ENCODE assay signal across 1 cellular context in genomic region chr19:5345895-5346386, GRCh38.
A peak's percentile ranks its signal among the peaks of the same experiment; 100 is the strongest.
TF ChIP-seq lines count a peak whose summit lies in the region.

No MANE protein-coding gene starts in this region.

TF ChIP-seq in HepG2, 621 proteins besides CTCF, POLR2A, EP300 and RAD21 (continued from another document and continues in another):
- peak; percentile 18; the same call in 1 of the 2 replicates for TF ChIP-seq TFDP1 (CRISPR knock-in tag; IDR thresholded peaks at IDR 0.05; ENCODE audit: borderline replicate concordance)
- TF ChIP-seq ZNF354B (CRISPR knock-in tag; IDR thresholded peaks at IDR 0.05) = no peak
- no peak for TF ChIP-seq ZNF460 (CRISPR knock-in tag; IDR thresholded peaks at IDR 0.05; ENCODE audit: borderline replicate concordance)
- no peak for TF ChIP-seq ZNF766 (CRISPR knock-in tag; IDR thresholded peaks at IDR 0.05; ENCODE audit: borderline replicate concordance)
- TF ChIP-seq PHF20 (CRISPR knock-in tag; IDR thresholded peaks at IDR 0.05) = no peak
- 0 out of 2 replicates have a peak, but pooled peaks have one; percentile 3 for TF ChIP-seq BHLHE40 (IDR thresholded peaks at IDR 0.05; ENCODE audit: low read length)
- no peak for TF ChIP-seq ZBTB38 (CRISPR knock-in tag; IDR thresholded peaks at IDR 0.05)
- TF ChIP-seq RBM39 (IDR thresholded peaks at IDR 0.05; ENCODE audit: low read depth, low read length, poor library complexity, severe bottlenecking) = no peak
- TF ChIP-seq, protein P1, sequence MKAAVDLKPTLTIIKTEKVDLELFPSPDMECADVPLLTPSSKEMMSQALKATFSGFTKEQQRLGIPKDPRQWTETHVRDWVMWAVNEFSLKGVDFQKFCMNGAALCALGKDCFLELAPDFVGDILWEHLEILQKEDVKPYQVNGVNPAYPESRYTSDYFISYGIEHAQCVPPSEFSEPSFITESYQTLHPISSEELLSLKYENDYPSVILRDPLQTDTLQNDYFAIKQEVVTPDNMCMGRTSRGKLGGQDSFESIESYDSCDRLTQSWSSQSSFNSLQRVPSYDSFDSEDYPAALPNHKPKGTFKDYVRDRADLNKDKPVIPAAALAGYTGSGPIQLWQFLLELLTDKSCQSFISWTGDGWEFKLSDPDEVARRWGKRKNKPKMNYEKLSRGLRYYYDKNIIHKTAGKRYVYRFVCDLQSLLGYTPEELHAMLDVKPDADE (CRISPR knock-in tag; IDR thresholded peaks at IDR 0.05) = no peak
- TF ChIP-seq, protein P2, sequence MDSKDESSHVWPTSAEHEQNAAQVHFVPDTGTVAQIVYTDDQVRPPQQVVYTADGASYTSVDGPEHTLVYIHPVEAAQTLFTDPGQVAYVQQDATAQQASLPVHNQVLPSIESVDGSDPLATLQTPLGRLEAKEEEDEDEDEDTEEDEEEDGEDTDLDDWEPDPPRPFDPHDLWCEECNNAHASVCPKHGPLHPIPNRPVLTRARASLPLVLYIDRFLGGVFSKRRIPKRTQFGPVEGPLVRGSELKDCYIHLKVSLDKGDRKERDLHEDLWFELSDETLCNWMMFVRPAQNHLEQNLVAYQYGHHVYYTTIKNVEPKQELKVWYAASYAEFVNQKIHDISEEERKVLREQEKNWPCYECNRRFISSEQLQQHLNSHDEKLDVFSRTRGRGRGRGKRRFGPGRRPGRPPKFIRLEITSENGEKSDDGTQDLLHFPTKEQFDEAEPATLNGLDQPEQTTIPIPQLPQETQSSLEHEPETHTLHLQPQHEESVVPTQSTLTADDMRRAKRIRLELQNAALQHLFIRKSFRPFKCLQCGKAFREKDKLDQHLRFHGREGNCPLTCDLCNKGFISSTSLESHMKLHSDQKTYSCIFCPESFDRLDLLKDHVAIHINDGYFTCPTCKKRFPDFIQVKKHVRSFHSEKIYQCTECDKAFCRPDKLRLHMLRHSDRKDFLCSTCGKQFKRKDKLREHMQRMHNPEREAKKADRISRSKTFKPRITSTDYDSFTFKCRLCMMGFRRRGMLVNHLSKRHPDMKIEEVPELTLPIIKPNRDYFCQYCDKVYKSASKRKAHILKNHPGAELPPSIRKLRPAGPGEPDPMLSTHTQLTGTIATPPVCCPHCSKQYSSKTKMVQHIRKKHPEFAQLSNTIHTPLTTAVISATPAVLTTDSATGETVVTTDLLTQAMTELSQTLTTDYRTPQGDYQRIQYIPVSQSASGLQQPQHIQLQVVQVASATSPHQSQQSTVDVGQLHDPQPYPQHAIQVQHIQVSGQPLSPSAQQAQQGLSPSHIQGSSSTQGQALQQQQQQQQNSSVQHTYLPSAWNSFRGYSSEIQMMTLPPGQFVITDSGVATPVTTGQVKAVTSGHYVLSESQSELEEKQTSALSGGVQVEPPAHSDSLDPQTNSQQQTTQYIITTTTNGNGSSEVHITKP (CRISPR knock-in tag; IDR thresholded peaks at IDR 0.05; ENCODE audit: low read depth) = no peak
- no peak for TF ChIP-seq ATF7-NPFF (CRISPR knock-in tag; IDR thresholded peaks at IDR 0.05; ENCODE audit: low read depth)
- no peak for TF ChIP-seq KDM6A (CRISPR knock-in tag; IDR thresholded peaks at IDR 0.05; ENCODE audit: low read depth)
- TF ChIP-seq ZNF430 (CRISPR knock-in tag; IDR thresholded peaks at IDR 0.05) = 0 out of 2 replicates have a peak, but pooled peaks have one; percentile 68
- no peak for TF ChIP-seq FOXO4 (CRISPR knock-in tag; conservative IDR thresholded peaks at IDR 0.05)
- no peak for TF ChIP-seq ZNF564 (CRISPR knock-in tag; IDR thresholded peaks at IDR 0.05)
- TF ChIP-seq TBP (CRISPR knock-in tag; IDR thresholded peaks at IDR 0.05) = no peak
- TF ChIP-seq RAD51 (IDR thresholded peaks at IDR 0.05; ENCODE audit: borderline replicate concordance) = no peak
- 0 out of 2 replicates have a peak, but pooled peaks have one; percentile 33 for TF ChIP-seq ZNF878 (CRISPR knock-in tag; IDR thresholded peaks at IDR 0.05)
- no peak for TF ChIP-seq ZSCAN29 (CRISPR knock-in tag; conservative IDR thresholded peaks at IDR 0.05)
- no peak for TF ChIP-seq GTF3A (CRISPR knock-in tag; conservative IDR thresholded peaks at IDR 0.05)
- no peak for TF ChIP-seq ZNF570 (CRISPR knock-in tag; IDR thresholded peaks at IDR 0.05; ENCODE audit: borderline replicate concordance)
- no peak for TF ChIP-seq STAT5B (CRISPR knock-in tag; IDR thresholded peaks at IDR 0.05)
- no peak for TF ChIP-seq ZNF644 (CRISPR knock-in tag; IDR thresholded peaks at IDR 0.05; ENCODE audit: low read depth)
- 0 out of 2 replicates have a peak, but pooled peaks have one; percentile 21 for TF ChIP-seq ZNF557 (CRISPR knock-in tag; IDR thresholded peaks at IDR 0.05)
- no peak for TF ChIP-seq ZBED4 (CRISPR knock-in tag; IDR thresholded peaks at IDR 0.05; ENCODE audit: borderline replicate concordance)
- 0 out of 2 replicates have a peak, but pooled peaks have one; percentile 36 for TF ChIP-seq FOSL1 (CRISPR knock-in tag; IDR thresholded peaks at IDR 0.05; ENCODE audit: borderline replicate concordance)
- no peak for TF ChIP-seq ZFP41 (CRISPR knock-in tag; IDR thresholded peaks at IDR 0.05; ENCODE audit: borderline replicate concordance)
- TF ChIP-seq, protein P3, sequence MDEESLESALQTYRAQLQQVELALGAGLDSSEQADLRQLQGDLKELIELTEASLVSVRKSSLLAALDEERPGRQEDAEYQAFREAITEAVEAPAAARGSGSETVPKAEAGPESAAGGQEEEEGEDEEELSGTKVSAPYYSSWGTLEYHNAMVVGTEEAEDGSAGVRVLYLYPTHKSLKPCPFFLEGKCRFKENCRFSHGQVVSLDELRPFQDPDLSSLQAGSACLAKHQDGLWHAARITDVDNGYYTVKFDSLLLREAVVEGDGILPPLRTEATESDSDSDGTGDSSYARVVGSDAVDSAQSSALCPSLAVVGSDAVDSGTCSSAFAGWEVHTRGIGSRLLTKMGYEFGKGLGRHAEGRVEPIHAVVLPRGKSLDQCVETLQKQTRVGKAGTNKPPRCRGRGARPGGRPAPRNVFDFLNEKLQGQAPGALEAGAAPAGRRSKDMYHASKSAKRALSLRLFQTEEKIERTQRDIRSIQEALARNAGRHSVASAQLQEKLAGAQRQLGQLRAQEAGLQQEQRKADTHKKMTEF (CRISPR knock-in tag; IDR thresholded peaks at IDR 0.05) = peak; percentile 28; the same call in 1 of the 2 replicates
- TF ChIP-seq SMARCE1 (IDR thresholded peaks at IDR 0.05; ENCODE audit: borderline replicate concordance) = no peak
- no peak for TF ChIP-seq CBX1 (IDR thresholded peaks at IDR 0.05; ENCODE audit: low read depth)
- TF ChIP-seq GZF1 (CRISPR knock-in tag; IDR thresholded peaks at IDR 0.05) = no peak
- TF ChIP-seq, protein P4, sequence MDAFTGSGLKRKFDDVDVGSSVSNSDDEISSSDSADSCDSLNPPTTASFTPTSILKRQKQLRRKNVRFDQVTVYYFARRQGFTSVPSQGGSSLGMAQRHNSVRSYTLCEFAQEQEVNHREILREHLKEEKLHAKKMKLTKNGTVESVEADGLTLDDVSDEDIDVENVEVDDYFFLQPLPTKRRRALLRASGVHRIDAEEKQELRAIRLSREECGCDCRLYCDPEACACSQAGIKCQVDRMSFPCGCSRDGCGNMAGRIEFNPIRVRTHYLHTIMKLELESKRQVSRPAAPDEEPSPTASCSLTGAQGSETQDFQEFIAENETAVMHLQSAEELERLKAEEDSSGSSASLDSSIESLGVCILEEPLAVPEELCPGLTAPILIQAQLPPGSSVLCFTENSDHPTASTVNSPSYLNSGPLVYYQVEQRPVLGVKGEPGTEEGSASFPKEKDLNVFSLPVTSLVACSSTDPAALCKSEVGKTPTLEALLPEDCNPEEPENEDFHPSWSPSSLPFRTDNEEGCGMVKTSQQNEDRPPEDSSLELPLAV (CRISPR knock-in tag; conservative IDR thresholded peaks at IDR 0.05; ENCODE audit: low read depth) = no peak
- no peak for TF ChIP-seq ELF1 (CRISPR knock-in tag; IDR thresholded peaks at IDR 0.05)
- TF ChIP-seq ZNF24 (IDR thresholded peaks at IDR 0.05) = no peak
- no peak for TF ChIP-seq ZNF83 (CRISPR knock-in tag; IDR thresholded peaks at IDR 0.05; ENCODE audit: borderline replicate concordance)
- TF ChIP-seq NR1H2 (CRISPR knock-in tag; IDR thresholded peaks at IDR 0.05; ENCODE audit: borderline replicate concordance, low read depth) = no peak
- no peak for TF ChIP-seq ZNF883 (CRISPR knock-in tag; IDR thresholded peaks at IDR 0.05; ENCODE audit: not compliant biosample characterization)
- no peak for TF ChIP-seq RELA (CRISPR knock-in tag; IDR thresholded peaks at IDR 0.05)
- TF ChIP-seq ZNF263 (CRISPR knock-in tag; IDR thresholded peaks at IDR 0.05) = no peak
- no peak for TF ChIP-seq NRL (CRISPR knock-in tag; IDR thresholded peaks at IDR 0.05; ENCODE audit: borderline replicate concordance)
- peak; percentile 43; the same call in 1 of the 2 replicates for TF ChIP-seq HOXA3 (CRISPR knock-in tag; IDR thresholded peaks at IDR 0.05)
- no peak for TF ChIP-seq SMARCC2 (IDR thresholded peaks at IDR 0.05)
- TF ChIP-seq THAP11 (CRISPR knock-in tag; IDR thresholded peaks at IDR 0.05) = no peak
- no peak for TF ChIP-seq ZNF616 (CRISPR knock-in tag; IDR thresholded peaks at IDR 0.05; ENCODE audit: low read depth)
- no peak for TF ChIP-seq STAG1 (CRISPR knock-in tag; IDR thresholded peaks at IDR 0.05)
- no peak for TF ChIP-seq ZFX (CRISPR knock-in tag; IDR thresholded peaks at IDR 0.05; ENCODE audit: low read depth)
- peak; percentile 51 for TF ChIP-seq MED1 (CRISPR knock-in tag; IDR thresholded peaks at IDR 0.05)
- TF ChIP-seq ZNF3 (CRISPR knock-in tag; IDR thresholded peaks at IDR 0.05) = peak; percentile 98
- no peak for TF ChIP-seq NR2C2 (CRISPR knock-in tag; IDR thresholded peaks at IDR 0.05; ENCODE audit: borderline replicate concordance)
- TF ChIP-seq ZBTB43 (CRISPR knock-in tag; conservative IDR thresholded peaks at IDR 0.05) = no peak; the same call in 1 of the 2 replicates
- TF ChIP-seq MTF2 (CRISPR knock-in tag; IDR thresholded peaks at IDR 0.05; ENCODE audit: borderline replicate concordance) = no peak
- TF ChIP-seq ZNF530 (CRISPR knock-in tag; IDR thresholded peaks at IDR 0.05; ENCODE audit: low read depth) = no peak
- no peak for TF ChIP-seq ZNF598 (CRISPR knock-in tag; IDR thresholded peaks at IDR 0.05; ENCODE audit: borderline replicate concordance)
- TF ChIP-seq LBX2 (CRISPR knock-in tag; IDR thresholded peaks at IDR 0.05; ENCODE audit: borderline replicate concordance) = no peak
- no peak for TF ChIP-seq AGO1 (IDR thresholded peaks at IDR 0.05; ENCODE audit: low read depth, low read length, poor library complexity, severe bottlenecking)
